7 cellular contexts compared by ENCODE assay signal in the genomic region with DNA sequence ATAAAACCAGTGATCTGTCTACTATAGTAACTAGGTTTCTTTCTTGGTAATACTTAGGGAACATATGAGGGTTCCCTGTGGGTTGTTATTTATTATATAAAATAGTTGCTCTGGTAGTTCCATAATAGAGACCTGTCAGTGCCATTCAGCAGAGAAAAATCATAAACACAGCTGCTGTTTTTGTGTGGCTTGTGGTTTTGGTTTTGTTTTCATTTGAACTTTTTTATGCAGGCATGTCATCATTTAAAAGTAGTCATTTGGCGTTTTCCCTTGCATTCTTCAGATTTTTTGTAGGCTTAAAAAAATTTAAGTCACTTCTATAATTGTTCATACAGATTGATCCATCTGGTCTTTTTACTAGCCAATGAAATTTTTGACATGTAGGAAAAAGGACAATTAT. TPM values are rescaled to one million over a fixed set of nuclear protein-coding genes. Genes with fewer than 3 reads are reported as not detected.
A peak's percentile ranks its signal among the peaks of the same experiment; 100 is the strongest.
DNase-seq lines count a peak whose midpoint lies in the region; ATAC-seq and TF ChIP-seq lines count a peak whose summit lies in the region.

No MANE protein-coding gene starts in this region.

- intact Hi-C loops in posterior cingulate gyrus (cut with DNase I) = no loop called here

- H3K27ac ChIP-seq in HEK293 (ENCODE audit: extremely low read depth, low read depth, low read length) = no peak overlapping the region

- H3K4me1 ChIP-seq in HEK293 (ENCODE audit: control insufficient read depth, insufficient read depth, low read length) = no peaks in the 10 kb centered on the region

- no peaks in the 10 kb centered on the region for H3K9me3 ChIP-seq in HEK293 (ENCODE audit: control insufficient read depth, insufficient read depth, low read depth, low read length)

- H3K4me3 ChIP-seq in HEK293 (ENCODE audit: low read depth, low read length) = no peak overlapping the region

- DNase-seq in NCI-H2107 (lab: John Stamatoyannopoulos, UW) (peak; percentile 20), iris pigment epithelial cell (ENCODE audit: low read depth) (peak; percentile 92), ureter (ENCODE audit: low spot score) (no peak), posterior cingulate gyrus (no peak), RKO (ENCODE audit: low spot score) (no peak)

- CTCF ChIA-PET in HEK293 (lab: Yijun Ruan, JAX) = no interaction called here

- POLR2A ChIA-PET in HEK293 (lab: Yijun Ruan, JAX) = no interaction called here

- TF ChIP-seq CTCF in HEK293 (tag by site-specific recombination; IDR thresholded peaks at IDR 0.05) = no peak

- ATAC-seq in GM18858 (IDR thresholded peaks at IDR 0.05; ENCODE audit: unreplicated experiment) = peak; percentile 90

- H3K36me3 ChIP-seq in HEK293 (ENCODE audit: control insufficient read depth in 2 of 2, insufficient read depth in 1 of 2, low read length in 2 of 2) = peaks cover 0 to 5% of the 10 kb centered on the region in 2 experiments; a peak in 1 of 3 replicates

TF ChIP-seq in HEK293, 187 proteins besides CTCF, POLR2A, EP300 and RAD21:
- TF ChIP-seq ZNF280C (tag by site-specific recombination; IDR thresholded peaks at IDR 0.05) (no peak), ZNF404 (tag by site-specific recombination; IDR thresholded peaks at IDR 0.05) (no peak)
- TF ChIP-seq, protein P1, sequence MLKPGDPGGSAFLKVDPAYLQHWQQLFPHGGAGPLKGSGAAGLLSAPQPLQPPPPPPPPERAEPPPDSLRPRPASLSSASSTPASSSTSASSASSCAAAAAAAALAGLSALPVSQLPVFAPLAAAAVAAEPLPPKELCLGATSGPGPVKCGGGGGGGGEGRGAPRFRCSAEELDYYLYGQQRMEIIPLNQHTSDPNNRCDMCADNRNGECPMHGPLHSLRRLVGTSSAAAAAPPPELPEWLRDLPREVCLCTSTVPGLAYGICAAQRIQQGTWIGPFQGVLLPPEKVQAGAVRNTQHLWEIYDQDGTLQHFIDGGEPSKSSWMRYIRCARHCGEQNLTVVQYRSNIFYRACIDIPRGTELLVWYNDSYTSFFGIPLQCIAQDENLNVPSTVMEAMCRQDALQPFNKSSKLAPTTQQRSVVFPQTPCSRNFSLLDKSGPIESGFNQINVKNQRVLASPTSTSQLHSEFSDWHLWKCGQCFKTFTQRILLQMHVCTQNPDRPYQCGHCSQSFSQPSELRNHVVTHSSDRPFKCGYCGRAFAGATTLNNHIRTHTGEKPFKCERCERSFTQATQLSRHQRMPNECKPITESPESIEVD (tag by site-specific recombination; IDR thresholded peaks at IDR 0.05) = peak; percentile 40; the same call in 1 of the 2 replicates
TF ChIP-seq in HEK293: peak in this region for 1.

RNA-seq across cellular contexts. Expression of gene PIK3CA, which starts 47.9 kb away (rescaled TPM):
- 22.5 TPM for total RNA-seq in ureter

RNA-seq across cellular contexts. Expression of gene KCNMB3, which starts 54.8 kb away (rescaled TPM):
- total RNA-seq in ureter = 5.9 TPM

Comparison
In these comparisons a context has a peak if more than half of its experiments do, and no peak if none do; other contexts are left out.
1. DNase-seq: peak in NCI-H2107 (single experiment) and iris pigment epithelial cell (single experiment); none in ureter (single experiment), posterior cingulate gyrus (0 of 10) and RKO (single experiment).